In genomic region chr9:21811914-21812313, GRCh38 we compare ENCODE assay signal across 22 cellular contexts. TPM values are rescaled to one million over a fixed set of nuclear protein-coding genes. Genes with fewer than 3 reads are reported as not detected.
DNase-seq lines count a peak whose midpoint lies in the region; FAIRE-seq and TF ChIP-seq lines count a peak whose summit lies in the region.
"Had no signal": no experiment of that assay in that cellular context is flagged by ENCODE, and none has a peak within 500 bp of the region (broad histone marks: within the 10 kb centered on the region; RNA-seq: fewer than 3 reads in every experiment).

No MANE protein-coding gene starts in this region.

- peaks cover 39% of the 10 kb centered on the region for H3K4me1 Mint-ChIP-seq in activated T-helper 2 cell treated with anti-CD3 and anti-CD28 coated beads, Interferon-gamma antibody, Interleukin-2, Interleukin-4, amounts not matched to agents 10 μg/mL and 5 μg/mL and 100 μg/mL, durations not matched to agents 14 hours and 24 hours and 36 hours (ENCODE audit: low read depth)

- dilution Hi-C loops in keratinocyte (cut with MboI; ENCODE audit: extremely low pct_ligation_motif_present, low sequenced_read_pairs): no loop called here

- no peaks in the 10 kb centered on the region for H3K9me1 ChIP-seq in keratinocyte (ENCODE audit: control insufficient read depth, extremely low read depth, insufficient read depth, low read length)

- peak overlapping the region; percentile 25 for H3K4me2 ChIP-seq in keratinocyte (ENCODE audit: control insufficient read depth, extremely low read depth, insufficient read depth, low read depth, low read length)

- H3K36me3 Mint-ChIP-seq in activated T-helper 2 cell treated with anti-CD3 and anti-CD28 coated beads, Interferon-gamma antibody, Interleukin-2, Interleukin-4, amounts not matched to agents 10 μg/mL and 5 μg/mL and 100 μg/mL, durations not matched to agents 14 hours and 24 hours and 36 hours (ENCODE audit: low read depth): peaks cover 67% of the 10 kb centered on the region

- peaks cover 3% of the 10 kb centered on the region for H4K20me1 ChIP-seq in keratinocyte (ENCODE audit: control insufficient read depth, extremely low read depth, insufficient read depth, low read length)

- peak overlapping the region; percentile 25 for H3K27ac Mint-ChIP-seq in activated T-helper 2 cell treated with anti-CD3 and anti-CD28 coated beads, Interferon-gamma antibody, Interleukin-2, Interleukin-4, amounts not matched to agents 10 μg/mL and 5 μg/mL and 100 μg/mL, durations not matched to agents 14 hours and 24 hours and 36 hours

- peak overlapping the region; percentile 22 for H3K9ac ChIP-seq in keratinocyte (ENCODE audit: control insufficient read depth, extremely low read depth, insufficient read depth, low read length)

- POLR2A ChIA-PET in HEK293T (lab: Yijun Ruan, JAX): no interaction called here

- intact Hi-C loops in activated T-helper 2 cell treated with anti-CD3 and anti-CD28 coated beads, Interferon-gamma antibody, Interleukin-2, Interleukin-4, amounts not matched to agents 10 μg/mL and 5 μg/mL and 100 μg/mL, durations not matched to agents 14 hours and 24 hours and 36 hours (cut with micrococcal nuclease): loop anchor here (5.0 kb wide), 2 partner anchors 105 to 290 kb away; no protein-coding TSS in a partner anchor

- no peaks in the 10 kb centered on the region for H3K9me3 ChIP-seq in keratinocyte (ENCODE audit: control insufficient read depth, low read depth, low read length)
- H3K9me3 ChIP-seq: colonic mucosa, gastroesophageal sphincter, SJCRH30, vagina had no signal

- TF ChIP-seq CTCF in keratinocyte (optimal IDR thresholded peaks at IDR 0.05 in 1 of 3, IDR thresholded peaks at IDR 0.05 in 1 of 3, conservative IDR thresholded peaks at IDR 0.05 in 1 of 3; ENCODE audit: extremely low read depth in 1 of 3, insufficient read depth in 2 of 3, low read length in 3 of 3): no peak

- H2AFZ ChIP-seq in ACC112 (ENCODE audit: low read length, unreplicated experiment) (no peak overlapping the region), keratinocyte (ENCODE audit: control insufficient read depth, low read length) (no peak overlapping the region)

- no peaks in the 10 kb centered on the region for H3K9me3 Mint-ChIP-seq in activated T-helper 2 cell treated with anti-CD3 and anti-CD28 coated beads, Interferon-gamma antibody, Interleukin-2, Interleukin-4, amounts not matched to agents 10 μg/mL and 5 μg/mL and 100 μg/mL, durations not matched to agents 14 hours and 24 hours and 36 hours
- H3K9me3 Mint-ChIP-seq: activated naive CD4-positive, alpha-beta T cell treated with anti-CD3 and anti-CD28 coated beads for 36 hours; H9 had no signal

- H3K4me1 ChIP-seq in ACC112 (ENCODE audit: control insufficient read depth, insufficient read depth, low read length, unreplicated experiment) (peaks cover 63% of the 10 kb centered on the region), keratinocyte (ENCODE audit: control insufficient read depth, extremely low read depth, insufficient read depth, low read length) (peaks cover 43% of the 10 kb centered on the region)
- H3K4me1 ChIP-seq: colonic mucosa, SJCRH30 had no signal

- H3K4me3 Mint-ChIP-seq in activated T-helper 2 cell treated with anti-CD3 and anti-CD28 coated beads, Interferon-gamma antibody, Interleukin-2, Interleukin-4, amounts not matched to agents 10 μg/mL and 5 μg/mL and 100 μg/mL, durations not matched to agents 14 hours and 24 hours and 36 hours (ENCODE audit: low read depth): no peak overlapping the region
- H3K4me3 Mint-ChIP-seq: activated naive CD4-positive, alpha-beta T cell treated with anti-CD3 and anti-CD28 coated beads for 36 hours; H9 had no signal

- H3K4me3 ChIP-seq in ACC112 (ENCODE audit: low read depth, low read length): no peak overlapping the region
- H3K4me3 ChIP-seq in keratinocyte (ENCODE audit: control insufficient read depth in 2 of 3, extremely low read depth in 1 of 3, insufficient read depth in 2 of 3, low read depth in 1 of 3, low read length in 3 of 3): no peak overlapping the region
- H3K4me3 ChIP-seq: colonic mucosa, gastroesophageal sphincter, GM12878, K562, SJCRH30, vagina had no signal

- H3K79me2 ChIP-seq in ACC112 (ENCODE audit: control insufficient read depth, insufficient read depth, low read length, unreplicated experiment) (peaks cover 85% of the 10 kb centered on the region), keratinocyte (ENCODE audit: control insufficient read depth, insufficient read depth, low read length) (peaks cover 78% of the 10 kb centered on the region)

- no peaks in the 10 kb centered on the region for H3K27me3 Mint-ChIP-seq in activated T-helper 2 cell treated with anti-CD3 and anti-CD28 coated beads, Interferon-gamma antibody, Interleukin-2, Interleukin-4, amounts not matched to agents 10 μg/mL and 5 μg/mL and 100 μg/mL, durations not matched to agents 14 hours and 24 hours and 36 hours (ENCODE audit: low read depth)

- CTCF ChIA-PET in HEK293T (lab: Yijun Ruan, JAX): interaction anchor here (0.6 to 3.5 kb wide), 5 partner anchors 196 to 640 kb away, joined by 3 to 14 read pairs (median 5); partner anchors contain the start of gene CDKN2B

- no peak for FAIRE-seq in keratinocyte (lab: Jason Lieb, UNC)
- FAIRE-seq: D721Med, GM12878, K562 had no signal

- H3K36me3 ChIP-seq in ACC112 (ENCODE audit: insufficient read depth, low read length) (peaks cover 24% of the 10 kb centered on the region), keratinocyte (ENCODE audit: control insufficient read depth in 2 of 2, extremely low read depth in 1 of 2, insufficient read depth in 2 of 2, low read length in 2 of 2) (peaks cover 17 to 26% of the 10 kb centered on the region in 2 experiments)
- H3K36me3 ChIP-seq: colonic mucosa had no signal

- no peaks in the 10 kb centered on the region for H3K27me3 ChIP-seq in ACC112 (ENCODE audit: insufficient read depth, low read length)
- H3K27me3 ChIP-seq in keratinocyte (ENCODE audit: control insufficient read depth, extremely low read depth, insufficient read depth, low read length): no peaks in the 10 kb centered on the region
- H3K27me3 ChIP-seq: colonic mucosa, gastroesophageal sphincter, SJCRH30, vagina had no signal

- DNase-seq in DMS 273 (lab: John Stamatoyannopoulos, UW; ENCODE audit: unreplicated experiment) (peak; percentile 62), keratinocyte (ENCODE audit: low read depth, low spot score) (no peak), DMS79 (lab: John Stamatoyannopoulos, UW) (no peak), HEK293T (ENCODE audit: extremely low spot score) (no peak), activated gamma-delta T cell (lab: John Stamatoyannopoulos, UW) (no peak)
- DNase-seq in activated T-helper 2 cell treated with anti-CD3 and anti-CD28 coated beads, Interferon-gamma antibody, Interleukin-2, Interleukin-4, amounts not matched to agents 10 μg/mL and 5 μg/mL and 100 μg/mL, durations not matched to agents 14 hours and 24 hours and 36 hours (ENCODE audit: low spot score): no peak
- DNase-seq: activated naive CD4-positive, alpha-beta T cell treated with anti-CD3 and anti-CD28 coated beads for 36 hours; AML-193; colonic mucosa; GF-D8; H9; NCI-H2029; occipital lobe; SJCRH30; stimulated activated CD4-positive, alpha-beta T cell treated with anti-CD3 and anti-CD28 coated beads, Interleukin-4, amount 100 ng/mL, for 1 hour; T-helper 2 cell had no signal

- peak overlapping the region; percentile 83 for H3K27ac ChIP-seq in ACC112 (ENCODE audit: low read depth, low read length)
- peak overlapping the region; percentile 59 for H3K27ac ChIP-seq in keratinocyte (ENCODE audit: control insufficient read depth, insufficient read depth, low read length)
- H3K27ac ChIP-seq: colonic mucosa, SJCRH30, vagina had no signal

TF ChIP-seq in HEK293T, 16 proteins besides CTCF, POLR2A, EP300 and RAD21:
- TF ChIP-seq ARNT (IDR thresholded peaks at IDR 0.05) (no peak), L3MBTL2 (conservative IDR thresholded peaks at IDR 0.05) (no peak), TARDBP (IDR thresholded peaks at IDR 0.05) (no peak), LEF1 (IDR thresholded peaks at IDR 0.05; ENCODE audit: borderline replicate concordance) (no peak), SP1 (IDR thresholded peaks at IDR 0.05) (no peak), HDGF (IDR thresholded peaks at IDR 0.05; ENCODE audit: borderline replicate concordance) (no peak), ELF4 (IDR thresholded peaks at IDR 0.05) (no peak), FOXM1 (IDR thresholded peaks at IDR 0.05; ENCODE audit: borderline replicate concordance) (no peak), FOXA1 (IDR thresholded peaks at IDR 0.05) (no peak), SUZ12 (IDR thresholded peaks at IDR 0.05) (no peak), BHLHE40 (IDR thresholded peaks at IDR 0.05; ENCODE audit: borderline replicate concordance) (no peak), NFRKB (IDR thresholded peaks at IDR 0.05) (no peak), FOXK2 (IDR thresholded peaks at IDR 0.05) (no peak), CTBP1 (IDR thresholded peaks at IDR 0.05; ENCODE audit: borderline replicate concordance) (no peak), ZNF384 (IDR thresholded peaks at IDR 0.05) (no peak)
- TF ChIP-seq, protein P1, sequence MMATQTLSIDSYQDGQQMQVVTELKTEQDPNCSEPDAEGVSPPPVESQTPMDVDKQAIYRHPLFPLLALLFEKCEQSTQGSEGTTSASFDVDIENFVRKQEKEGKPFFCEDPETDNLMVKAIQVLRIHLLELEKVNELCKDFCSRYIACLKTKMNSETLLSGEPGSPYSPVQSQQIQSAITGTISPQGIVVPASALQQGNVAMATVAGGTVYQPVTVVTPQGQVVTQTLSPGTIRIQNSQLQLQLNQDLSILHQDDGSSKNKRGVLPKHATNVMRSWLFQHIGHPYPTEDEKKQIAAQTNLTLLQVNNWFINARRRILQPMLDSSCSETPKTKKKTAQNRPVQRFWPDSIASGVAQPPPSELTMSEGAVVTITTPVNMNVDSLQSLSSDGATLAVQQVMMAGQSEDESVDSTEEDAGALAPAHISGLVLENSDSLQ (IDR thresholded peaks at IDR 0.05): no peak

RNA-seq across cellular contexts. Expression of gene MTAP, which starts 9.5 kb away (rescaled TPM):
- total RNA-seq in activated T-helper 2 cell treated with anti-CD3 and anti-CD28 coated beads, Interferon-gamma antibody, Interleukin-2, Interleukin-4, amounts not matched to agents 10 μg/mL and 5 μg/mL and 100 μg/mL, durations not matched to agents 14 hours and 24 hours and 36 hours: 66.6 and 79.9 TPM in 2 replicates
- 24.5 to 50.3 TPM (median 48.7 TPM) in 3 replicates for polyA plus RNA-seq in keratinocyte
- 15.0 TPM for polyA plus RNA-seq in keratinocyte (2011; ENCODE audit: low read depth)
- 23.5 and 32.4 TPM in 2 replicates for polyA plus RNA-seq in keratinocyte (2011; cell fraction: cytosol; rRNA removed)
- polyA plus RNA-seq in keratinocyte (2011; cell fraction: nucleus; rRNA removed): 44.3 and 51.4 TPM in 2 replicates
- 16.7 and 39.8 TPM in 2 replicates for polyA plus RNA-seq in keratinocyte (2012; ENCODE audit: low replicate concordance)
- polyA minus RNA-seq in keratinocyte: 28.1 to 51.7 TPM (median 33.3 TPM) in 3 replicates
- 40.3 TPM for polyA minus RNA-seq in keratinocyte (2011; cell fraction: cytosol; rRNA and poly(A)+ RNA removed)
- 30.6 and 76.9 TPM in 2 replicates for polyA minus RNA-seq in keratinocyte (2011; cell fraction: nucleus; rRNA and poly(A)+ RNA removed)
- polyA plus RNA-seq: K562 had no signal
